23 cellular contexts compared by ENCODE assay signal in genomic region chr1:58628987-58629598, GRCh38. TPM values are rescaled to one million over a fixed set of nuclear protein-coding genes. Genes with fewer than 3 reads are reported as not detected.
A peak's percentile ranks its signal among the peaks of the same experiment; 100 is the strongest.
DNase-seq lines count a peak whose midpoint lies in the region; ATAC-seq, FAIRE-seq and TF ChIP-seq lines count a peak whose summit lies in the region.
"Had no signal": no experiment of that assay in that cellular context is flagged by ENCODE, and none has a peak within 500 bp of the region (broad histone marks: within the 10 kb centered on the region; RNA-seq: fewer than 3 reads in every experiment).

No MANE protein-coding gene starts in this region.

- H3K27me3 Mint-ChIP-seq in Caco-2 (ENCODE audit: insufficient read depth, unreplicated experiment) = no peaks in the 10 kb centered on the region
- H3K27me3 Mint-ChIP-seq: activated naive CD4-positive, alpha-beta T cell treated with anti-CD3 and anti-CD28 coated beads, Interleukin-2, amount 10 ng/mL, durations not matched to agents 7 days and 5 days had no signal

- H3K9me3 ChIP-seq in Caco-2 = no peaks in the 10 kb centered on the region
- no peaks in the 10 kb centered on the region for H3K9me3 ChIP-seq in tibial nerve
- H3K9me3 ChIP-seq: BE2C, right atrium auricular region, suprapubic skin had no signal

- FAIRE-seq in HTR-8/SVneo (lab: Jason Lieb, UNC) = no peak

- H3K4me3 ChIP-seq in Caco-2 (ENCODE audit: low read depth, low read length) (no peak overlapping the region), tibial nerve (no peak overlapping the region)
- H3K4me3 ChIP-seq: right atrium auricular region, suprapubic skin had no signal

- peaks cover 13% of the 10 kb centered on the region for H3K9me3 Mint-ChIP-seq in Caco-2 (ENCODE audit: unreplicated experiment)
- H3K9me3 Mint-ChIP-seq: activated naive CD4-positive, alpha-beta T cell treated with anti-CD3 and anti-CD28 coated beads, Interleukin-2, amount 10 ng/mL, durations not matched to agents 7 days and 5 days had no signal

- H3K4me3 Mint-ChIP-seq in Caco-2 (ENCODE audit: unreplicated experiment) = no peak overlapping the region
- H3K4me3 Mint-ChIP-seq: activated naive CD4-positive, alpha-beta T cell treated with anti-CD3 and anti-CD28 coated beads, Interleukin-2, amount 10 ng/mL, durations not matched to agents 7 days and 5 days; naive B cell had no signal

- in situ Hi-C loops in GM13976 (cut with MboI; ENCODE audit: low sequenced_read_pairs, unreplicated experiment) = no loop called here

- H3K27ac Mint-ChIP-seq in Caco-2 (ENCODE audit: unreplicated experiment) = peak overlapping the region; percentile 7
- H3K27ac Mint-ChIP-seq: activated naive CD4-positive, alpha-beta T cell treated with anti-CD3 and anti-CD28 coated beads, Interleukin-2, amount 10 ng/mL, durations not matched to agents 7 days and 5 days; naive B cell had no signal

- no peak for ATAC-seq in HG02588 (IDR thresholded peaks at IDR 0.05; ENCODE audit: unreplicated experiment)
- ATAC-seq in GM21576 (IDR thresholded peaks at IDR 0.05; ENCODE audit: unreplicated experiment) = no peak

- H3K27me3 ChIP-seq in Caco-2 (replicated peaks; ENCODE audit: control insufficient read depth, insufficient read depth, low read length) = no peaks in the 10 kb centered on the region
- H3K27me3 ChIP-seq in tibial nerve = no peaks in the 10 kb centered on the region
- H3K27me3 ChIP-seq: BE2C, right atrium auricular region, suprapubic skin had no signal

- TF ChIP-seq CTCF in Caco-2 (IDR thresholded peaks at IDR 0.05; ENCODE audit: insufficient read depth in 1 of 2, low read depth in 1 of 2, low read length in 1 of 2, severe bottlenecking in 1 of 2, unreplicated experiment in 1 of 2) (no peak), tibial nerve (IDR thresholded peaks at IDR 0.05) (no peak), GM13976 (IDR thresholded peaks at IDR 0.05; ENCODE audit: borderline replicate concordance, control extremely low read depth, extremely low read depth, insufficient read depth, missing control alignments) (no peak)

- H3K4me1 Mint-ChIP-seq in Caco-2 (ENCODE audit: low read depth, unreplicated experiment) = peaks cover 22% of the 10 kb centered on the region
- H3K4me1 Mint-ChIP-seq: activated naive CD4-positive, alpha-beta T cell treated with anti-CD3 and anti-CD28 coated beads, Interleukin-2, amount 10 ng/mL, durations not matched to agents 7 days and 5 days; naive B cell had no signal

- BruUV-seq in Caco-2 (replicated peaks; lab: Mats Ljungman, UMichigan) = no TSS peak

- H3K4me1 ChIP-seq in Caco-2 (peaks cover 22% of the 10 kb centered on the region), tibial nerve (no peaks in the 10 kb centered on the region)
- H3K4me1 ChIP-seq: BE2C, right atrium auricular region, suprapubic skin had no signal

- no peak for TF ChIP-seq EP300 in tibial nerve (IDR thresholded peaks at IDR 0.05)

- DNase-seq in Caco-2 = peak in 1 of 2 experiments; percentile 9
- DNase-seq in HTR-8/SVneo (ENCODE audit: insufficient read length, low spot score) = peak; percentile 12
- peak; percentile 57 for DNase-seq in astrocyte of the hippocampus (ENCODE audit: low read depth, low spot score)
- peak; percentile 28 for DNase-seq in non-pigmented ciliary epithelial cell (ENCODE audit: low read depth)
- DNase-seq in tibial nerve (ENCODE audit: low spot score in 2 of 2) = no peak
- DNase-seq in GM13976 (ENCODE audit: low spot score) = no peak
- DNase-seq: activated CD4-positive, alpha-beta T cell treated with anti-CD3 and anti-CD28 coated beads, Interleukin-2, amount 50 U/mL, for 4 hours; activated naive CD4-positive, alpha-beta T cell treated with anti-CD3 and anti-CD28 coated beads, Interleukin-2, amount 10 ng/mL, durations not matched to agents 7 days and 5 days; BE2C; Calu3; HCEC 1CT; hippocampal formation; islet precursor cell; naive B cell; NCI-H2029 treated with DMSO at 0.1 percent for 48 hours; T-helper 1 cell; WERI-Rb-1 had no signal

- no peaks in the 10 kb centered on the region for H3K36me3 Mint-ChIP-seq in Caco-2 (ENCODE audit: insufficient read depth, unreplicated experiment)
- H3K36me3 Mint-ChIP-seq: activated naive CD4-positive, alpha-beta T cell treated with anti-CD3 and anti-CD28 coated beads, Interleukin-2, amount 10 ng/mL, durations not matched to agents 7 days and 5 days had no signal

- H3K36me3 ChIP-seq in Caco-2 (ENCODE audit: control insufficient read depth, insufficient read depth, low read length) (no peaks in the 10 kb centered on the region), tibial nerve (no peaks in the 10 kb centered on the region)
- H3K36me3 ChIP-seq: BE2C, right atrium auricular region, suprapubic skin, WERI-Rb-1 had no signal

- TF ChIP-seq POLR2A in tibial nerve (IDR thresholded peaks at IDR 0.05) = no peak

- POLR2A ChIA-PET in Caco-2 (lab: Charles Lee) = no interaction called here

- intact Hi-C loops in Caco-2 (cut with micrococcal nuclease; ENCODE audit: unreplicated experiment) = no loop called here

- H3K27ac ChIP-seq in tibial nerve = no peak overlapping the region
- H3K27ac ChIP-seq: KMS-11, right atrium auricular region, suprapubic skin, WERI-Rb-1 had no signal

- CTCF ChIA-PET in Caco-2 (lab: Charles Lee) = no interaction called here

RNA-seq across cellular contexts. Expression of gene TACSTD2, which starts 52.0 kb away (rescaled TPM):
- 25.6 and 31.9 TPM in 2 replicates for total RNA-seq in Caco-2 (2022)
- total RNA-seq in tibial nerve = 10 to 100 TPM in 1 of 4 donors, 1 to 10 TPM in 3; 5.3 to 11.6 (median 7.9) TPM
- total RNA-seq: NCI-H460 had no signal

Comparison
In these comparisons a context has a peak if more than half of its experiments do, and no peak if none do; other contexts are left out.
1. DNase-seq: peak in HTR-8/SVneo (single experiment), astrocyte of the hippocampus (single experiment) and non-pigmented ciliary epithelial cell (single experiment); none in tibial nerve (0 of 2) and GM13976 (single experiment).